Comparison of ENCODE assay signal across 10 cellular contexts in the genomic region with DNA sequence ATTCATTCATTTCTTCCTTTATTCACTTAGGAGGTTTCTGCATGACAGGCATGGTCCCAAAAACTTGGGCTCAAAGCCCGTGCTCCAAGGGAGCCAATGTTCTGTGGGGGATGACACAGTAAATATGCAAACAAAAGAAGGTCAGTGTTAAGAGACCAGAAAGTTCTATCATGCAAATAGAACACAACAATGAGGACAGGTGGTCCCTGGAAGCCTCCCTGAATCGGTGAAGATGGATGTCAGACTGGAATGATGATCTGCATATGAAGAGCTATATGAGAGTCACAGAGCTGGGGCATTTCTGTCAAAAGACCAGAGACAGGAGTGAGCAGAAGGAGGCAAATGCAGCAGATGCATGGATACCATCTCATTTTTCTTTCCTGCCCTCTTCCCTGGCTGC.
"Had no signal": no experiment of that assay in that cellular context is flagged by ENCODE, and none has a peak within 500 bp of the region (broad histone marks: within the 10 kb centered on the region; RNA-seq: fewer than 3 reads in every experiment).

No MANE protein-coding gene starts in this region.

- H3K9me3 ChIP-seq: breast epithelium, ovary, prostate gland, vagina had no signal

- H3K27ac ChIP-seq: breast epithelium, ovary, prostate gland, vagina, WERI-Rb-1 had no signal

- DNase-seq: activated T-cell treated with anti-CD3 and anti-CD28 coated beads, Interleukin-2, amount 50 U/mL, for 1 hour; effector memory CD4-positive, alpha-beta T cell; immature natural killer cell; natural killer cell; stimulated activated naive B cell treated with anti-CD40 and anti-IgM and Interleukin-4, amounts not matched to agents 10 μg/mL and 1 μg/mL and 100 μg/mL, for 72 hours had no signal

- H3K36me3 ChIP-seq: breast epithelium, ovary, prostate gland, vagina, WERI-Rb-1 had no signal

- H3K4me1 ChIP-seq: breast epithelium, prostate gland, vagina had no signal

- H3K4me3 ChIP-seq: breast epithelium, ovary, prostate gland, vagina had no signal

- H3K27me3 ChIP-seq: breast epithelium, ovary, vagina had no signal
